ENCODE assay signal across 10 cellular contexts in genomic region chr5:10421841-10422691, GRCh38. TPM values are rescaled to one million over a fixed set of nuclear protein-coding genes. Genes with fewer than 3 reads are reported as not detected.
A peak's percentile ranks its signal among the peaks of the same experiment; 100 is the strongest.
DNase-seq lines count a peak whose midpoint lies in the region; ATAC-seq and TF ChIP-seq lines count a peak whose summit lies in the region.
"Had no signal": no experiment of that assay in that cellular context is flagged by ENCODE, and none has a peak within 500 bp of the region (broad histone marks: within the 10 kb centered on the region; RNA-seq: fewer than 3 reads in every experiment).

No MANE protein-coding gene starts in this region.

- ATAC-seq in HG02678 (IDR thresholded peaks at IDR 0.05; ENCODE audit: unreplicated experiment) (peak; percentile 39), left lung (peak; percentile 71)
- peak; percentile 33 for ATAC-seq in activated CD8-positive, alpha-beta T cell treated with anti-CD3 and anti-CD28 coated beads, Interleukin-2, amount 10 ng/mL, durations not matched to agents 7 days and 5 days

- POLR2A ChIA-PET in AG04450 (lab: Yijun Ruan, JAX), result interaction anchor here (0.6 kb wide), 1 partner anchor 79 kb away, joined by 3 read pairs; no protein-coding TSS in a partner anchor
- POLR2A ChIA-PET in activated CD8-positive, alpha-beta T cell treated with anti-CD3 and anti-CD28 coated beads, Interleukin-2, amount 10 ng/mL, durations not matched to agents 7 days and 5 days (lab: Charles Lee), result interaction anchor here (0.8 to 1.6 kb wide), 3 partner anchors 26 to 138 kb away, joined by 3 to 6 read pairs (median 4); partner anchors contain the start of gene MARCHF6

- no peaks in the 10 kb centered on the region for H3K27me3 ChIP-seq in AG04450 (ENCODE audit: control insufficient read depth, insufficient read depth, low read length)
- H3K27me3 ChIP-seq in left lung, result no peaks in the 10 kb centered on the region
- H3K27me3 ChIP-seq in esophagus squamous epithelium, result no peaks in the 10 kb centered on the region
- H3K27me3 ChIP-seq: tibial nerve had no signal

- peaks cover 0 to 77% of the 10 kb centered on the region in 2 donors for H3K36me3 ChIP-seq in left lung
- H3K36me3 ChIP-seq in esophagus squamous epithelium, result peaks cover 6 to 100% (median 29%) of the 10 kb centered on the region in 3 donors

- H3K4me3 ChIP-seq in AG04450 (ENCODE audit: low read depth, low read length) (no peak overlapping the region), left lung (peak overlapping the region in 1 of 2 donors; percentile 2), esophagus squamous epithelium (no peak overlapping the region)
- H3K4me3 ChIP-seq: tibial nerve had no signal

- DNase-seq in AG04450 (ENCODE audit: low read depth, low spot score) (no peak), left lung (no peak), NCI-H1694 treated with DMSO at 0.1 percent for 48 hours (lab: John Stamatoyannopoulos, UW) (no peak), esophagus squamous epithelium (lab: John Stamatoyannopoulos, UW) (no peak), RKO (ENCODE audit: low spot score) (no peak)
- peak; percentile 34 for DNase-seq in activated CD8-positive, alpha-beta T cell treated with anti-CD3 and anti-CD28 coated beads, Interleukin-2, amount 10 ng/mL, durations not matched to agents 7 days and 5 days
- no peak for DNase-seq in stimulated activated CD4-positive, alpha-beta T cell treated with anti-CD3 and anti-CD28 coated beads, Interleukin-4, amount 100 ng/mL, for 4 hours
- DNase-seq: COR-L47 had no signal

- H3K9me3 ChIP-seq in AG04450 (ENCODE audit: control insufficient read depth, insufficient read depth, low read length) (no peaks in the 10 kb centered on the region), left lung (no peaks in the 10 kb centered on the region), esophagus squamous epithelium (no peaks in the 10 kb centered on the region)
- H3K9me3 ChIP-seq: tibial nerve had no signal

- intact Hi-C loops in left lung (cut with DNase I), result loop anchor here in 1 of 2 donors (10.0 kb wide), 1 partner anchor 137 kb away; no protein-coding TSS in a partner anchor
- intact Hi-C loops in esophagus squamous epithelium (cut with DNase I), result loop anchor here (10.0 kb wide), 1 partner anchor 127 kb away; no protein-coding TSS in a partner anchor

- 71 to 76% methylated on average over 12 of the region's 12 CpGs for WGBS in esophagus squamous epithelium, 2 donors

- H3K4me1 ChIP-seq in left lung (peaks cover 0 to 33% of the 10 kb centered on the region in 2 donors), esophagus squamous epithelium (peaks cover 0 to 14% (median 0%) of the 10 kb centered on the region in 3 donors)
- H3K4me1 ChIP-seq: tibial nerve had no signal

- TF ChIP-seq CTCF in AG04450 (IDR thresholded peaks at IDR 0.05; ENCODE audit: low read depth, low read length) (no peak), left lung (IDR thresholded peaks at IDR 0.05) (no peak), esophagus squamous epithelium (IDR thresholded peaks at IDR 0.05) (no peak)

- H3K27ac ChIP-seq in AG04450 (ENCODE audit: low read depth, low read length), result peak overlapping the region; percentile 80
- H3K27ac ChIP-seq in left lung, result peak overlapping the region in 1 of 2 donors; percentile 76
- H3K27ac ChIP-seq in esophagus squamous epithelium, result no peak overlapping the region
- H3K27ac ChIP-seq: tibial nerve had no signal

- TF ChIP-seq POLR2A in esophagus squamous epithelium (IDR thresholded peaks at IDR 0.05), result no peak

- CTCF ChIA-PET in AG04450 (lab: Charles Lee), result interaction anchor here (0.6 to 5.8 kb wide), 6 partner anchors 64 to 1004 kb away, joined by 3 to 84 read pairs (median 6); no protein-coding TSS in a partner anchor
- CTCF ChIA-PET in activated CD8-positive, alpha-beta T cell treated with anti-CD3 and anti-CD28 coated beads, Interleukin-2, amount 10 ng/mL, durations not matched to agents 7 days and 5 days (lab: Charles Lee), result interaction anchor here (0.7 to 3.3 kb wide), 10 partner anchors 13 to 206 kb away, joined by 3 to 34 read pairs (median 6); no protein-coding TSS in a partner anchor

- no peak overlapping the region for H3K4me3 Mint-ChIP-seq in activated CD8-positive, alpha-beta T cell treated with anti-CD3 and anti-CD28 coated beads, Interleukin-2, amount 10 ng/mL, durations not matched to agents 7 days and 5 days

- H3K27ac Mint-ChIP-seq in activated CD8-positive, alpha-beta T cell treated with anti-CD3 and anti-CD28 coated beads, Interleukin-2, amount 10 ng/mL, durations not matched to agents 7 days and 5 days, result peak overlapping the region; percentile 75

- H3K4me1 Mint-ChIP-seq in activated CD8-positive, alpha-beta T cell treated with anti-CD3 and anti-CD28 coated beads, Interleukin-2, amount 10 ng/mL, durations not matched to agents 7 days and 5 days (ENCODE audit: low read depth), result peaks cover 22% of the 10 kb centered on the region

- no peaks in the 10 kb centered on the region for H3K9me3 Mint-ChIP-seq in activated CD8-positive, alpha-beta T cell treated with anti-CD3 and anti-CD28 coated beads, Interleukin-2, amount 10 ng/mL, durations not matched to agents 7 days and 5 days (ENCODE audit: insufficient read depth)

- H3K36me3 Mint-ChIP-seq in activated CD8-positive, alpha-beta T cell treated with anti-CD3 and anti-CD28 coated beads, Interleukin-2, amount 10 ng/mL, durations not matched to agents 7 days and 5 days (ENCODE audit: low read depth), result peaks cover 64% of the 10 kb centered on the region

- no peaks in the 10 kb centered on the region for H3K27me3 Mint-ChIP-seq in activated CD8-positive, alpha-beta T cell treated with anti-CD3 and anti-CD28 coated beads, Interleukin-2, amount 10 ng/mL, durations not matched to agents 7 days and 5 days (ENCODE audit: low read depth)

RNA-seq across cellular contexts. Expression of gene ROPN1L, which starts 19.6 kb away (rescaled TPM):
- polyA plus RNA-seq in AG04450 (2011; rRNA removed), result 0.24 and 0.29 TPM in 2 replicates
- polyA minus RNA-seq in AG04450 (2011; rRNA and poly(A)+ RNA removed), result 0.28 and 0.39 TPM in 2 replicates
- 1 to 10 TPM; 1.4 to 2.2 TPM for total RNA-seq in activated CD8-positive, alpha-beta T cell treated with anti-CD3 and anti-CD28 coated beads, Interleukin-2, amount 10 ng/mL, durations not matched to agents 7 days and 5 days
- total RNA-seq in left lung, result 1 to 10 TPM in 1 of 2 donors, under 1 TPM in 1; 0.50 to 9.5 TPM
- under 1 TPM in 1 of 4 donors, not detected in 3; 0.38 TPM for total RNA-seq in esophagus squamous epithelium
